Comparison of ENCODE assay signal across 14 cellular contexts in the genomic region with DNA sequence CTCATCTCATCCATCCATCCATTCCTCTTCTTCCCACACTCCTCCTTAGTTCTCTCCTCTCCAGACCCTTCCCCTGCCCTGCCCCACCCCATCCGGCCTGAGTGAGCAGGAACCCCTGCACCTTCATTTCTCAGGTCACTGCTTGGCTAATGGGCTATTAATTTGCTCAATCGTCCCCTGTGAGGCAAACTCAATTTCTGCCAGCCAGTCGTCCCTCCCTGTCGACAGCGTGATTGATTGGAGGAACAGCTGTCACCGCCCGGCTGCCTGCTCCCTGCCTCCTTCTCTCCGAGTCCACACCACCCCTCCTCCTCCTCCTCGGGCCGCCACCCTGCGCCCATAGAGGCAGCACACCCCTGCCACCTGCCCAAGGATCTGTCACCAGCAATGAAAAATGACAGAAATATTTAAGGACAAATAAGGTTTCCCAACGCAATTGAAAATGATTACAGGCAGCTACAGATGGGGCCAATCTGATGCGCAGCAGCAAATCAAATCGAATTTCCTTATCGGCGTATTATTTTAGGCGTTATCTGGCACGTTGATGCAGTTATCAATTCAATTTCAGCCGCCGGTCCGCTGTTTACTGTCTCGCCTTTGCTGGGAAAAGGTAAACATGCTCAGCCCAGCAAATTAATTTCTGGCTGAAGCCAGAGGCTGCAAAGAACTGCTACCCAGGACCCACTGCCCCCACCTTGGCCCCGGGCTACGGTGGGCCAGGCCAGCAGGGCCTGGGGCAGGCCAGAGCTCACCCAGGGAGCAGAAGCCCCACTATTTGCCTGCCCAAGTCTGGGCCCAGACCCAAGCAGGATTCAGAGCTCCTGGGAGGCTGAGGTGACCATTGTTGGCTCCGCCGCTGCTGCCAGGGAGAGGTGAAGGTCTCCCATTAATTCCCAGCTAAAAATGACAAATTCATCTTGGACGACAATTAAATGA.
DNase-seq lines count a peak whose midpoint lies in the region; ATAC-seq and TF ChIP-seq lines count a peak whose summit lies in the region.
"Had no signal": no experiment of that assay in that cellular context is flagged by ENCODE, and none has a peak within 500 bp of the region (broad histone marks: within the 10 kb centered on the region; RNA-seq: fewer than 3 reads in every experiment).

No MANE protein-coding gene starts in this region.

- H3K27ac Mint-ChIP-seq in nephron progenitor cell = no peak overlapping the region
- H3K27ac Mint-ChIP-seq in naive thymus-derived CD4-positive, alpha-beta T cell = no peak overlapping the region
- H3K27ac Mint-ChIP-seq: activated CD8-positive, alpha-beta T cell treated with anti-CD3 and anti-CD28 coated beads, Interleukin-2, amount 10 ng/mL, durations not matched to agents 7 days and 5 days had no signal

- H3K9me3 ChIP-seq in naive thymus-derived CD4-positive, alpha-beta T cell (ENCODE audit: control insufficient read depth in 2 of 3, low read length in 3 of 3) = no peaks in the 10 kb centered on the region
- no peaks in the 10 kb centered on the region for H3K9me3 ChIP-seq in HAP-1

- H3K4me3 Mint-ChIP-seq in nephron progenitor cell = no peak overlapping the region
- H3K4me3 Mint-ChIP-seq in naive thymus-derived CD4-positive, alpha-beta T cell = no peak overlapping the region
- H3K4me3 Mint-ChIP-seq: activated CD8-positive, alpha-beta T cell treated with anti-CD3 and anti-CD28 coated beads, Interleukin-2, amount 10 ng/mL, durations not matched to agents 7 days and 5 days had no signal

- no peaks in the 10 kb centered on the region for H3K27me3 ChIP-seq in naive thymus-derived CD4-positive, alpha-beta T cell (ENCODE audit: control insufficient read depth in 2 of 2, insufficient read depth in 2 of 2, low read length in 2 of 2)
- no peaks in the 10 kb centered on the region for H3K27me3 ChIP-seq in HAP-1 (ENCODE audit: low read depth)

- H3K36me3 ChIP-seq in naive thymus-derived CD4-positive, alpha-beta T cell (ENCODE audit: control insufficient read depth in 2 of 3, insufficient read depth in 3 of 3, low read length in 3 of 3) = no peaks in the 10 kb centered on the region
- no peaks in the 10 kb centered on the region for H3K36me3 ChIP-seq in HAP-1 (replicated peaks)

- no peaks in the 10 kb centered on the region for H3K36me3 Mint-ChIP-seq in nephron progenitor cell (ENCODE audit: low read depth)
- no peaks in the 10 kb centered on the region for H3K36me3 Mint-ChIP-seq in naive thymus-derived CD4-positive, alpha-beta T cell

- DNase-seq in DMS153 (lab: John Stamatoyannopoulos, UW) = peak; percentile 52
- peak; percentile 24 for DNase-seq in NCI-H2029 treated with DMSO at 0.1 percent for 48 hours (lab: John Stamatoyannopoulos, UW)
- peak; percentile 62 to 65 for DNase-seq in SHP77 (lab: John Stamatoyannopoulos, UW)
- peak; percentile 57 for DNase-seq in nephron progenitor cell
- DNase-seq in mesenteric fat pad (ENCODE audit: low spot score) = no peak
- DNase-seq in ureter (ENCODE audit: low spot score) = no peak
- no peak for DNase-seq in naive thymus-derived CD4-positive, alpha-beta T cell
- DNase-seq in HAP-1 (ENCODE audit: low spot score in 2 of 2) = no peak
- DNase-seq: activated CD8-positive, alpha-beta T cell treated with anti-CD3 and anti-CD28 coated beads, Interleukin-2, amount 10 ng/mL, durations not matched to agents 7 days and 5 days; DND-41; KG1; T1000 had no signal

- POLR2A ChIA-PET in naive thymus-derived CD4-positive, alpha-beta T cell (lab: Charles Lee) = no interaction called here

- no peak for TF ChIP-seq CTCF in nephron progenitor cell (IDR thresholded peaks at IDR 0.05)

- no peak overlapping the region for H3K4me3 ChIP-seq in naive thymus-derived CD4-positive, alpha-beta T cell (ENCODE audit: low read length)
- no peak overlapping the region for H3K4me3 ChIP-seq in HAP-1
- H3K4me3 ChIP-seq: lung had no signal

- intact Hi-C loops in naive thymus-derived CD4-positive, alpha-beta T cell (cut with micrococcal nuclease) = no loop called here

- no peak overlapping the region for H3K27ac ChIP-seq in naive thymus-derived CD4-positive, alpha-beta T cell (ENCODE audit: low read depth, low read length)
- H3K27ac ChIP-seq: RWPE1 had no signal

- H3K9me3 Mint-ChIP-seq in nephron progenitor cell = no peaks in the 10 kb centered on the region
- peaks cover 0 to 3% (median 0%) of the 10 kb centered on the region in 11 donors for H3K9me3 Mint-ChIP-seq in naive thymus-derived CD4-positive, alpha-beta T cell

- in situ Hi-C loops in HAP-1 (cut with MboI; ENCODE audit: low sequenced_read_pairs) = no loop called here

- H3K4me1 Mint-ChIP-seq in nephron progenitor cell = peaks cover 35% of the 10 kb centered on the region
- no peaks in the 10 kb centered on the region for H3K4me1 Mint-ChIP-seq in naive thymus-derived CD4-positive, alpha-beta T cell

- no peak for ATAC-seq in naive thymus-derived CD4-positive, alpha-beta T cell
- ATAC-seq: activated CD8-positive, alpha-beta T cell treated with anti-CD3 and anti-CD28 coated beads, Interleukin-2, amount 10 ng/mL, durations not matched to agents 7 days and 5 days had no signal

- peaks cover 26% of the 10 kb centered on the region for H3K27me3 Mint-ChIP-seq in nephron progenitor cell (ENCODE audit: low read depth, poor library complexity)
- no peaks in the 10 kb centered on the region for H3K27me3 Mint-ChIP-seq in naive thymus-derived CD4-positive, alpha-beta T cell

- CTCF ChIA-PET in naive thymus-derived CD4-positive, alpha-beta T cell (lab: Charles Lee) = no interaction called here

- H3K4me1 ChIP-seq in naive thymus-derived CD4-positive, alpha-beta T cell (ENCODE audit: control insufficient read depth in 2 of 2, insufficient read depth in 2 of 2, low read length in 2 of 2) = no peaks in the 10 kb centered on the region
- no peaks in the 10 kb centered on the region for H3K4me1 ChIP-seq in HAP-1

Comparison
In these comparisons a context has a peak if more than half of its experiments do, and no peak if none do; other contexts are left out.
1. DNase-seq: peak in DMS153 (single experiment), NCI-H2029 treated with DMSO at 0.1 percent for 48 hours (single experiment), SHP77 (2 of 2) and nephron progenitor cell (single experiment); none in mesenteric fat pad (single experiment), ureter (single experiment), naive thymus-derived CD4-positive, alpha-beta T cell (0 of 9) and HAP-1 (0 of 2).